Comparison of ENCODE assay signal across 1 cellular context in genomic region chr12:110424237-110424636, GRCh38.
TF ChIP-seq lines count a peak whose summit lies in the region.

No MANE protein-coding gene starts in this region.

TF ChIP-seq in HepG2, 621 proteins besides CTCF, POLR2A, EP300 and RAD21:
- TF ChIP-seq NR0B2 (CRISPR knock-in tag; IDR thresholded peaks at IDR 0.05) = no peak
- TF ChIP-seq IRF1 (CRISPR knock-in tag; IDR thresholded peaks at IDR 0.05; ENCODE audit: low read depth) = no peak
- no peak for TF ChIP-seq MAF1 (CRISPR knock-in tag; IDR thresholded peaks at IDR 0.05; ENCODE audit: borderline replicate concordance)
- TF ChIP-seq STAT5B (CRISPR knock-in tag; IDR thresholded peaks at IDR 0.05) = no peak
- TF ChIP-seq ZNF619 (CRISPR knock-in tag; IDR thresholded peaks at IDR 0.05) = no peak
- TF ChIP-seq ZNF12 (CRISPR knock-in tag; IDR thresholded peaks at IDR 0.05) = no peak
- TF ChIP-seq CCAR2 (optimal IDR thresholded peaks at IDR 0.05; ENCODE audit: low read depth, low read length) = no peak
- no peak for TF ChIP-seq GMEB1 (CRISPR knock-in tag; IDR thresholded peaks at IDR 0.05; ENCODE audit: borderline replicate concordance)
- no peak for TF ChIP-seq RORA (CRISPR knock-in tag; IDR thresholded peaks at IDR 0.05)
- TF ChIP-seq ELF3 (CRISPR knock-in tag; IDR thresholded peaks at IDR 0.05) = no peak
- TF ChIP-seq NCOA1 (CRISPR knock-in tag; IDR thresholded peaks at IDR 0.05) = no peak
- TF ChIP-seq ATF1 (CRISPR knock-in tag; IDR thresholded peaks at IDR 0.05) = no peak
- no peak for TF ChIP-seq JARID2 (CRISPR knock-in tag; IDR thresholded peaks at IDR 0.05; ENCODE audit: insufficient replicate concordance)
- TF ChIP-seq ZNF282 (IDR thresholded peaks at IDR 0.05; ENCODE audit: partially characterized antibody) = no peak
- TF ChIP-seq PLSCR1 (CRISPR knock-in tag; IDR thresholded peaks at IDR 0.05; ENCODE audit: borderline replicate concordance) = no peak
- no peak for TF ChIP-seq NR2F6 (IDR thresholded peaks at IDR 0.05)
- no peak for TF ChIP-seq NR2F6 (CRISPR knock-in tag; IDR thresholded peaks at IDR 0.05)
- no peak for TF ChIP-seq ZNF292 (CRISPR knock-in tag; IDR thresholded peaks at IDR 0.05; ENCODE audit: borderline replicate concordance, low read depth)
- TF ChIP-seq ZXDC (CRISPR knock-in tag; IDR thresholded peaks at IDR 0.05) = no peak
